ENCODE assay signal across 18 cellular contexts in genomic region chr13:113888701-113889330, GRCh38.
"Had no signal": no experiment of that assay in that cellular context is flagged by ENCODE, and none has a peak within 500 bp of the region (broad histone marks: within the 10 kb centered on the region; RNA-seq: fewer than 3 reads in every experiment).

No MANE protein-coding gene starts in this region.

- H3K9me3 Mint-ChIP-seq: activated CD4-positive, alpha-beta memory T cell treated with anti-CD3 and anti-CD28 coated beads, Interleukin-2, amount 10 ng/mL, durations not matched to agents 7 days and 5 days; activated naive CD4-positive, alpha-beta T cell treated with anti-CD3 and anti-CD28 coated beads for 36 hours; activated T-helper 17 cell treated with anti-CD3 and anti-CD28 coated beads, Interleukin-2, amount 50 U/mL, for 72 hours; central memory CD8-positive, alpha-beta T cell; T-helper 2 cell treated with Interferon-gamma antibody and Interleukin-4, amounts not matched to agents 5 μg/mL and 100 μg/mL, for 36 hours had no signal

- H3K27ac ChIP-seq: brain microvascular endothelial cell, colonic mucosa, neural progenitor cell, parathyroid adenoma had no signal

- H3K4me2 ChIP-seq: neural progenitor cell had no signal

- H3K4me3 ChIP-seq: colonic mucosa, neural progenitor cell, thyroid gland had no signal

- H3K4me1 ChIP-seq: colonic mucosa, neural progenitor cell had no signal

- H3K27me3 ChIP-seq: brain microvascular endothelial cell, colonic mucosa, neural progenitor cell, thyroid gland had no signal

- H3K36me3 Mint-ChIP-seq: activated CD8-positive, alpha-beta memory T cell treated with anti-CD3 and anti-CD28 coated beads, Interleukin-2, amount 10 ng/mL, durations not matched to agents 7 days and 5 days; naive thymus-derived CD4-positive, alpha-beta T cell; neural progenitor cell had no signal

- H3K27ac Mint-ChIP-seq: activated CD4-positive, alpha-beta memory T cell treated with anti-CD3 and anti-CD28 coated beads, Interleukin-2, amount 10 ng/mL, durations not matched to agents 7 days and 5 days; activated CD8-positive, alpha-beta memory T cell treated with anti-CD3 and anti-CD28 coated beads, Interleukin-2, amount 10 ng/mL, durations not matched to agents 7 days and 5 days; activated naive CD4-positive, alpha-beta T cell treated with anti-CD3 and anti-CD28 coated beads for 36 hours; activated T-helper 17 cell treated with anti-CD3 and anti-CD28 coated beads, Interleukin-2, amount 50 U/mL, for 72 hours; naive thymus-derived CD4-positive, alpha-beta T cell; neural progenitor cell; T-helper 2 cell treated with Interferon-gamma antibody and Interleukin-4, amounts not matched to agents 5 μg/mL and 100 μg/mL, for 36 hours; WTC11 had no signal

- H3K4me3 Mint-ChIP-seq: activated CD4-positive, alpha-beta memory T cell treated with anti-CD3 and anti-CD28 coated beads, Interleukin-2, amount 10 ng/mL, durations not matched to agents 7 days and 5 days; activated CD8-positive, alpha-beta memory T cell treated with anti-CD3 and anti-CD28 coated beads, Interleukin-2, amount 10 ng/mL, durations not matched to agents 7 days and 5 days; activated naive CD4-positive, alpha-beta T cell treated with anti-CD3 and anti-CD28 coated beads for 36 hours; activated T-helper 17 cell treated with anti-CD3 and anti-CD28 coated beads, Interleukin-2, amount 50 U/mL, for 72 hours; central memory CD8-positive, alpha-beta T cell; naive thymus-derived CD4-positive, alpha-beta T cell; neural progenitor cell; T-helper 2 cell treated with Interferon-gamma antibody and Interleukin-4, amounts not matched to agents 5 μg/mL and 100 μg/mL, for 36 hours; WTC11 had no signal

- FAIRE-seq: endometrium had no signal

- H3K9me3 ChIP-seq: colonic mucosa, thyroid gland had no signal

- DNase-seq: activated CD4-positive, alpha-beta memory T cell treated with anti-CD3 and anti-CD28 coated beads, Interleukin-2, amount 10 ng/mL, durations not matched to agents 7 days and 5 days; activated CD4-positive, alpha-beta T cell treated with anti-CD3 and anti-CD28 coated beads for 4 hours; activated CD8-positive, alpha-beta memory T cell treated with anti-CD3 and anti-CD28 coated beads, Interleukin-2, amount 10 ng/mL, durations not matched to agents 7 days and 5 days; activated naive CD4-positive, alpha-beta T cell treated with anti-CD3 and anti-CD28 coated beads for 36 hours; anterior cingulate cortex; brain microvascular endothelial cell; colonic mucosa; mesendoderm; naive thymus-derived CD4-positive, alpha-beta T cell; stimulated activated naive CD4-positive, alpha-beta T cell had no signal

- ATAC-seq: activated CD8-positive, alpha-beta memory T cell treated with anti-CD3 and anti-CD28 coated beads, Interleukin-2, amount 10 ng/mL, durations not matched to agents 7 days and 5 days; activated T-helper 17 cell treated with anti-CD3 and anti-CD28 coated beads, Interleukin-2, amount 50 U/mL, for 72 hours; naive thymus-derived CD4-positive, alpha-beta T cell; WTC11 had no signal

- H3K4me1 Mint-ChIP-seq: activated CD4-positive, alpha-beta memory T cell treated with anti-CD3 and anti-CD28 coated beads, Interleukin-2, amount 10 ng/mL, durations not matched to agents 7 days and 5 days; activated CD8-positive, alpha-beta memory T cell treated with anti-CD3 and anti-CD28 coated beads, Interleukin-2, amount 10 ng/mL, durations not matched to agents 7 days and 5 days; activated T-helper 17 cell treated with anti-CD3 and anti-CD28 coated beads, Interleukin-2, amount 50 U/mL, for 72 hours; central memory CD8-positive, alpha-beta T cell; naive thymus-derived CD4-positive, alpha-beta T cell had no signal

- H3K9ac ChIP-seq: neural progenitor cell, parathyroid adenoma had no signal

- H2AFZ ChIP-seq: neural progenitor cell, parathyroid adenoma had no signal

- H3K36me3 ChIP-seq: brain microvascular endothelial cell, colonic mucosa, neural progenitor cell, thyroid gland had no signal
